In genomic region chr21:21003701-21004100, GRCh38 we compare ENCODE assay signal across 9 cellular contexts. TPM values are rescaled to one million over a fixed set of nuclear protein-coding genes. Genes with fewer than 3 reads are reported as not detected.
DNase-seq lines count a peak whose midpoint lies in the region; ATAC-seq, FAIRE-seq and TF ChIP-seq lines count a peak whose summit lies in the region.
"Had no signal": no experiment of that assay in that cellular context is flagged by ENCODE, and none has a peak within 500 bp of the region (broad histone marks: within the 10 kb centered on the region; RNA-seq: fewer than 3 reads in every experiment).

No MANE protein-coding gene starts in this region.

- 61 to 63% methylated on average over 4 of the region's 4 CpGs for WGBS in lower leg skin, 2 donors
- 46 to 61% (median 58%) methylated on average over 4 of the region's 4 CpGs for WGBS in spleen, 5 donors

- ATAC-seq in foreskin keratinocyte: no peak
- no peak for ATAC-seq in activated naive CD8-positive, alpha-beta T cell treated with anti-CD3 and anti-CD28 coated beads, Interleukin-2, amount 50 U/mL, for 24 hours
- ATAC-seq in GM21423 (IDR thresholded peaks at IDR 0.05; ENCODE audit: unreplicated experiment): no peak

- no peak overlapping the region for H3K4me3 Mint-ChIP-seq in activated naive CD8-positive, alpha-beta T cell treated with anti-CD3 and anti-CD28 coated beads, Interleukin-2, amount 50 U/mL, for 24 hours

- H3K27ac ChIP-seq in foreskin keratinocyte: no peak overlapping the region
- H3K27ac ChIP-seq in spleen: no peak overlapping the region
- H3K27ac ChIP-seq: right atrium auricular region had no signal

- peaks cover 19% of the 10 kb centered on the region for H3K27me3 Mint-ChIP-seq in activated naive CD8-positive, alpha-beta T cell treated with anti-CD3 and anti-CD28 coated beads, Interleukin-2, amount 50 U/mL, for 24 hours

- no peaks in the 10 kb centered on the region for H3K9me3 ChIP-seq in spleen
- H3K9me3 ChIP-seq: right atrium auricular region had no signal

- H3K36me3 Mint-ChIP-seq in activated naive CD8-positive, alpha-beta T cell treated with anti-CD3 and anti-CD28 coated beads, Interleukin-2, amount 50 U/mL, for 24 hours (ENCODE audit: low read depth): no peaks in the 10 kb centered on the region

- intact Hi-C loops in lower leg skin (cut with DNase I; ENCODE audit: low total_unique reads): no loop called here
- intact Hi-C loops in spleen (cut with DNase I; ENCODE audit: low total_unique reads): loop anchor here (10.0 kb wide), 1 partner anchor 921 kb away; no protein-coding TSS in a partner anchor

- H3K4me1 Mint-ChIP-seq in activated naive CD8-positive, alpha-beta T cell treated with anti-CD3 and anti-CD28 coated beads, Interleukin-2, amount 50 U/mL, for 24 hours: peaks cover 3% of the 10 kb centered on the region

- no peak for FAIRE-seq in HTR-8/SVneo (lab: Jason Lieb, UNC)

- H3K27me3 ChIP-seq in foreskin keratinocyte (peaks cover 7% of the 10 kb centered on the region), spleen (replicated peaks in 1 of 7) (peaks cover 0 to 16% (median under 1%) of the 10 kb centered on the region in 7 donors)
- H3K27me3 ChIP-seq: right atrium auricular region had no signal

- peak; percentile 59 for DNase-seq in CD1c-positive myeloid dendritic cell (ENCODE audit: extremely low spot score)
- DNase-seq in HTR-8/SVneo (ENCODE audit: insufficient read length, low spot score): peak; percentile 17
- peak; percentile 54 for DNase-seq in RKO (ENCODE audit: low spot score)
- DNase-seq in foreskin keratinocyte: peak in 1 of 2 donors; percentile 11
- DNase-seq in lower leg skin (ENCODE audit: low spot score in 2 of 2): no peak
- DNase-seq in activated naive CD8-positive, alpha-beta T cell treated with anti-CD3 and anti-CD28 coated beads, Interleukin-2, amount 50 U/mL, for 24 hours: no peak
- DNase-seq in spleen: no peak

- H3K27ac Mint-ChIP-seq in activated naive CD8-positive, alpha-beta T cell treated with anti-CD3 and anti-CD28 coated beads, Interleukin-2, amount 50 U/mL, for 24 hours: no peak overlapping the region

- TF ChIP-seq POLR2A in lower leg skin (IDR thresholded peaks at IDR 0.05): no peak
- TF ChIP-seq POLR2A in spleen (IDR thresholded peaks at IDR 0.05): no peak

- H3K4me3 ChIP-seq in lower leg skin (ENCODE audit: low read depth, poor library complexity, severe bottlenecking) (no peak overlapping the region), spleen (no peak overlapping the region)
- H3K4me3 ChIP-seq: right atrium auricular region had no signal

- H3K36me3 ChIP-seq in spleen: no peaks in the 10 kb centered on the region
- H3K36me3 ChIP-seq: right atrium auricular region had no signal

- no peaks in the 10 kb centered on the region for H3K9me3 Mint-ChIP-seq in activated naive CD8-positive, alpha-beta T cell treated with anti-CD3 and anti-CD28 coated beads, Interleukin-2, amount 50 U/mL, for 24 hours

- H3K4me1 ChIP-seq in foreskin keratinocyte (no peaks in the 10 kb centered on the region), spleen (peaks cover 0 to 13% (median 4%) of the 10 kb centered on the region in 6 donors)

- TF ChIP-seq CTCF in foreskin keratinocyte (conservative IDR thresholded peaks at IDR 0.05) (peak; percentile 54), lower leg skin (IDR thresholded peaks at IDR 0.05) (no peak), spleen (IDR thresholded peaks at IDR 0.05 in 8 of 11, conservative IDR thresholded peaks at IDR 0.05 in 3 of 11) (no peak)

RNA-seq across cellular contexts. Expression of gene NCAM2, which starts 5.5 kb away (rescaled TPM):
- total RNA-seq in foreskin keratinocyte (not detected in 2 replicates), lower leg skin (1 to 10 TPM in 2 of 4 donors, under 1 TPM in 2; 0.61 to 3.2 (median 0.91) TPM), spleen (1 to 10 TPM in 6 of 7 donors, under 1 TPM in 1; 0.98 to 5.7 (median 1.1) TPM)
- polyA plus RNA-seq in foreskin keratinocyte (not detected in 2 replicates), spleen (under 1 TPM; 0.09 to 0.45 (median 0.17) TPM)

Comparison
In these comparisons a context has a peak if more than half of its experiments do, and no peak if none do; other contexts are left out.
1. DNase-seq: peak in CD1c-positive myeloid dendritic cell (single experiment), HTR-8/SVneo (single experiment) and RKO (single experiment); none in lower leg skin (0 of 2), activated naive CD8-positive, alpha-beta T cell treated with anti-CD3 and anti-CD28 coated beads, Interleukin-2, amount 50 U/mL, for 24 hours (single experiment) and spleen (single experiment).